ENCODE assay signal across 15 cellular contexts in genomic region chr6:144613859-144614258, GRCh38.
DNase-seq lines count a peak whose midpoint lies in the region; ATAC-seq and TF ChIP-seq lines count a peak whose summit lies in the region.
"Had no signal": no experiment of that assay in that cellular context is flagged by ENCODE, and none has a peak within 500 bp of the region (broad histone marks: within the 10 kb centered on the region; RNA-seq: fewer than 3 reads in every experiment).

No MANE protein-coding gene starts in this region.

- no peak overlapping the region for H3K4me3 Mint-ChIP-seq in activated CD8-positive, alpha-beta T cell treated with anti-CD3 and anti-CD28 coated beads for 36 hours
- no peak overlapping the region for H3K4me3 Mint-ChIP-seq in activated CD8-positive, alpha-beta T cell treated with anti-CD3 and anti-CD28 coated beads, Interleukin-2, amount 10 ng/mL, durations not matched to agents 7 days and 5 days
- H3K4me3 Mint-ChIP-seq in progenitor cell of endocrine pancreas (ENCODE audit: low read depth) (no peak overlapping the region), chondrocyte (ENCODE audit: unreplicated experiment) (no peak overlapping the region)
- H3K4me3 Mint-ChIP-seq: mesothelial cell of epicardium, T-helper 17 cell had no signal

- no peaks in the 10 kb centered on the region for H4K20me1 ChIP-seq in GM23248 (ENCODE audit: insufficient read depth)

- H3K27ac Mint-ChIP-seq in activated CD8-positive, alpha-beta T cell treated with anti-CD3 and anti-CD28 coated beads for 36 hours, result no peak overlapping the region
- no peak overlapping the region for H3K27ac Mint-ChIP-seq in activated CD8-positive, alpha-beta T cell treated with anti-CD3 and anti-CD28 coated beads, Interleukin-2, amount 10 ng/mL, durations not matched to agents 7 days and 5 days
- peak overlapping the region; percentile 87 for H3K27ac Mint-ChIP-seq in progenitor cell of endocrine pancreas
- no peak overlapping the region for H3K27ac Mint-ChIP-seq in chondrocyte (ENCODE audit: unreplicated experiment)
- H3K27ac Mint-ChIP-seq: mesothelial cell of epicardium, T-helper 17 cell had no signal

- peaks cover 17% of the 10 kb centered on the region for H3K4me1 Mint-ChIP-seq in activated CD8-positive, alpha-beta T cell treated with anti-CD3 and anti-CD28 coated beads for 36 hours (ENCODE audit: low read depth)
- peaks cover 20% of the 10 kb centered on the region for H3K4me1 Mint-ChIP-seq in activated CD8-positive, alpha-beta T cell treated with anti-CD3 and anti-CD28 coated beads, Interleukin-2, amount 10 ng/mL, durations not matched to agents 7 days and 5 days (ENCODE audit: low read depth)
- H3K4me1 Mint-ChIP-seq in progenitor cell of endocrine pancreas (ENCODE audit: low read depth), result peaks cover 11% of the 10 kb centered on the region
- H3K4me1 Mint-ChIP-seq in chondrocyte (ENCODE audit: low read depth), result no peaks in the 10 kb centered on the region

- peak; percentile 64 for ATAC-seq in activated CD8-positive, alpha-beta T cell treated with anti-CD3 and anti-CD28 coated beads for 36 hours
- no peak for ATAC-seq in activated CD8-positive, alpha-beta T cell treated with anti-CD3 and anti-CD28 coated beads, Interleukin-2, amount 10 ng/mL, durations not matched to agents 7 days and 5 days
- ATAC-seq: T-helper 17 cell, upper lobe of right lung had no signal

- H3K79me2 ChIP-seq in GM23248 (ENCODE audit: insufficient read depth), result no peaks in the 10 kb centered on the region

- H3K9me3 ChIP-seq in GM23248 (ENCODE audit: low read depth), result no peaks in the 10 kb centered on the region
- H3K9me3 ChIP-seq: upper lobe of right lung had no signal

- CTCF ChIA-PET in activated CD8-positive, alpha-beta T cell treated with anti-CD3 and anti-CD28 coated beads for 36 hours (lab: Charles Lee), result no interaction called here
- CTCF ChIA-PET in activated CD8-positive, alpha-beta T cell treated with anti-CD3 and anti-CD28 coated beads, Interleukin-2, amount 10 ng/mL, durations not matched to agents 7 days and 5 days (lab: Charles Lee), result no interaction called here

- peaks cover 3% of the 10 kb centered on the region for H3K36me3 Mint-ChIP-seq in activated CD8-positive, alpha-beta T cell treated with anti-CD3 and anti-CD28 coated beads for 36 hours (ENCODE audit: low read depth)
- peaks cover 25% of the 10 kb centered on the region for H3K36me3 Mint-ChIP-seq in activated CD8-positive, alpha-beta T cell treated with anti-CD3 and anti-CD28 coated beads, Interleukin-2, amount 10 ng/mL, durations not matched to agents 7 days and 5 days (ENCODE audit: low read depth)
- H3K36me3 Mint-ChIP-seq in progenitor cell of endocrine pancreas (ENCODE audit: insufficient read depth) (peaks cover 13% of the 10 kb centered on the region), chondrocyte (ENCODE audit: low read depth) (peaks cover 4% of the 10 kb centered on the region)

- DNase-seq in activated CD8-positive, alpha-beta T cell treated with anti-CD3 and anti-CD28 coated beads for 36 hours, result no peak
- no peak for DNase-seq in activated CD8-positive, alpha-beta T cell treated with anti-CD3 and anti-CD28 coated beads, Interleukin-2, amount 10 ng/mL, durations not matched to agents 7 days and 5 days
- DNase-seq in GM23248, result peak; percentile 35
- peak; percentile 3 for DNase-seq in LHCN-M2 (ENCODE audit: low read depth)
- DNase-seq in progenitor cell of endocrine pancreas (ENCODE audit: low spot score, unreplicated experiment), result no peak
- no peak for DNase-seq in NCI-H1436 treated with DMSO at 0.1 percent for 48 hours (lab: John Stamatoyannopoulos, UW)
- no peak for DNase-seq in chondrocyte (ENCODE audit: low spot score)
- DNase-seq in NCI-H526 treated with DMSO at 0.1 percent for 48 hours (lab: John Stamatoyannopoulos, UW), result no peak
- DNase-seq: MM.1S; NCI-H2227 treated with DMSO at 0.1 percent for 48 hours; stimulated activated CD8-positive, alpha-beta memory T cell treated with anti-CD3 and anti-CD28 coated beads, Interleukin-4, amount 100 ng/mL, for 48 hours; T-helper 17 cell; upper lobe of right lung had no signal

- intact Hi-C loops in activated CD8-positive, alpha-beta T cell treated with anti-CD3 and anti-CD28 coated beads for 36 hours (cut with micrococcal nuclease), result no loop called here

- H3K4me1 ChIP-seq in GM23248 (ENCODE audit: insufficient read depth), result no peaks in the 10 kb centered on the region
- H3K4me1 ChIP-seq: upper lobe of right lung had no signal

- no peaks in the 10 kb centered on the region for H3K9me3 Mint-ChIP-seq in activated CD8-positive, alpha-beta T cell treated with anti-CD3 and anti-CD28 coated beads for 36 hours
- peaks cover 3% of the 10 kb centered on the region for H3K9me3 Mint-ChIP-seq in activated CD8-positive, alpha-beta T cell treated with anti-CD3 and anti-CD28 coated beads, Interleukin-2, amount 10 ng/mL, durations not matched to agents 7 days and 5 days (ENCODE audit: insufficient read depth)
- H3K9me3 Mint-ChIP-seq in progenitor cell of endocrine pancreas (ENCODE audit: low read depth) (peaks cover 13% of the 10 kb centered on the region), chondrocyte (ENCODE audit: low read depth) (peaks cover 2% of the 10 kb centered on the region)

- H3K9me2 ChIP-seq in GM23248 (ENCODE audit: insufficient read depth), result peaks cover 5% of the 10 kb centered on the region; the same call in 1 of the 2 replicates

- H3K36me3 ChIP-seq in GM23248 (ENCODE audit: low read depth), result no peaks in the 10 kb centered on the region
- H3K36me3 ChIP-seq: upper lobe of right lung had no signal

- H3F3A ChIP-seq in GM23248 (ENCODE audit: insufficient read depth), result no peaks in the 10 kb centered on the region

- no peaks in the 10 kb centered on the region for H3K27me3 ChIP-seq in GM23248 (replicated peaks; ENCODE audit: insufficient read depth)
- H3K27me3 ChIP-seq: upper lobe of right lung had no signal

- no peak overlapping the region for H3K27ac ChIP-seq in GM23248
- H3K27ac ChIP-seq: PC-9, upper lobe of right lung had no signal

- H3K4me2 ChIP-seq in GM23248 (ENCODE audit: unreplicated experiment), result no peak overlapping the region
- H3K4me2 ChIP-seq: PC-9 had no signal

- no peaks in the 10 kb centered on the region for H3K27me3 Mint-ChIP-seq in activated CD8-positive, alpha-beta T cell treated with anti-CD3 and anti-CD28 coated beads for 36 hours
- H3K27me3 Mint-ChIP-seq in activated CD8-positive, alpha-beta T cell treated with anti-CD3 and anti-CD28 coated beads, Interleukin-2, amount 10 ng/mL, durations not matched to agents 7 days and 5 days (ENCODE audit: low read depth), result no peaks in the 10 kb centered on the region
- H3K27me3 Mint-ChIP-seq in progenitor cell of endocrine pancreas, result no peaks in the 10 kb centered on the region
- H3K27me3 Mint-ChIP-seq in chondrocyte (ENCODE audit: low read depth), result no peaks in the 10 kb centered on the region
- H3K27me3 Mint-ChIP-seq: T-helper 17 cell had no signal

- TF ChIP-seq CTCF in activated CD8-positive, alpha-beta T cell treated with anti-CD3 and anti-CD28 coated beads for 36 hours (IDR thresholded peaks at IDR 0.05), result no peak
- TF ChIP-seq CTCF in progenitor cell of endocrine pancreas (IDR thresholded peaks at IDR 0.05; ENCODE audit: unreplicated experiment) (no peak), chondrocyte (IDR thresholded peaks at IDR 0.05) (no peak)

- in situ Hi-C loops in GM23248 (cut with MboI), result no loop called here

- POLR2A ChIA-PET in activated CD8-positive, alpha-beta T cell treated with anti-CD3 and anti-CD28 coated beads for 36 hours (lab: Charles Lee), result no interaction called here
- POLR2A ChIA-PET in activated CD8-positive, alpha-beta T cell treated with anti-CD3 and anti-CD28 coated beads, Interleukin-2, amount 10 ng/mL, durations not matched to agents 7 days and 5 days (lab: Charles Lee), result no interaction called here

- H3K4me3 ChIP-seq in GM23248, result no peak overlapping the region
- H3K4me3 ChIP-seq: PC-9, upper lobe of right lung had no signal

- H2AFZ ChIP-seq in GM23248, result no peak overlapping the region
- H2AFZ ChIP-seq: PC-9 had no signal

- WGBS in GM23248 (ENCODE audit: low coverage in 1 of 2, low lambda C conversion rate in 2 of 2, missing lambda C conversion rate in 2 of 2), 2 experiments, result 90% methylated on average over 2 of the region's 2 CpGs

- H3K9ac ChIP-seq in GM23248, result no peak overlapping the region

Comparison
In these comparisons a context has a peak if more than half of its experiments do, and no peak if none do; other contexts are left out.
1. DNase-seq: peak in GM23248 (single experiment) and LHCN-M2 (single experiment); none in activated CD8-positive, alpha-beta T cell treated with anti-CD3 and anti-CD28 coated beads for 36 hours (single experiment), activated CD8-positive, alpha-beta T cell treated with anti-CD3 and anti-CD28 coated beads, Interleukin-2, amount 10 ng/mL, durations not matched to agents 7 days and 5 days (single experiment), progenitor cell of endocrine pancreas (single experiment), NCI-H1436 treated with DMSO at 0.1 percent for 48 hours (single experiment), chondrocyte (single experiment) and NCI-H526 treated with DMSO at 0.1 percent for 48 hours (single experiment).